In the genomic region with DNA sequence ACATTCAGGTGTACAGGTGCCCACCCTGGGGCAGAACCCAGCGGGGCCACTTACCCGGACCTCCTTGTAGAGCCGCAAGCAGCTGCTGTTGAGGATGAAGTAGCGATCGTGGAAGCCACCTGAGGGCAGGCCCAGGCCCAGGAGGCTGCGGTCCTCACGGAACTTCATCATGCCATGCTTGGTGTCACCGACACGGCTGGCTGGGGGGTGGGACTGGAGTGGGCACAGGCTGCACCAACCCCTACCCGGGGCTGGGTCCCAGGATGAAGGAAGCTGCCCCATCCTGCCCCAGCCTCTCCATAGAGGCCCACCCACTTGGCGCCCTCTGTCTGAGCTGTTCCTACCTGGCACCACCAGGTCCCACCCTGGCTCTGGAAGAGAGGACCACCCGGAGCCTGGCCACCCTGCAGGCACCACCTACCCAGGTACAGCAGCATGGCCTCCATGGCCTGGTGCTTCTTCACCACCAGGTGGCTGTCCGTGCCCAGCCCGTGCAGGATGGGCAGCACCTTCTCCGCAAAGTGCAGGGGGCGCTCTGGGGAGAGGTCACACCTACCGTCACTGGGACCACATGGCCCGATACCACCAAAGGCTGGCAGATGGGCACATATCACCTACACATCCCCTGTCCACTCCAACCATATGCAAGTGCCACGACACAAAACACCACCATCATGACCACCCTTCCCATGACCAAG, we compare ENCODE assay signal across 1 cellular context.
TF ChIP-seq lines count a peak whose summit lies in the region.

No MANE protein-coding gene starts in this region.

TF ChIP-seq in WTC11, 78 proteins besides CTCF, POLR2A, EP300 and RAD21:
- TF ChIP-seq ZNF671 (CRISPR knock-in tag; IDR thresholded peaks at IDR 0.05), result no peak
- TF ChIP-seq IRF2 (CRISPR knock-in tag; IDR thresholded peaks at IDR 0.05; ENCODE audit: borderline replicate concordance, low read depth), result no peak
- no peak for TF ChIP-seq ZNF396 (CRISPR knock-in tag; IDR thresholded peaks at IDR 0.05; ENCODE audit: borderline replicate concordance)
- TF ChIP-seq NR1H2 (CRISPR knock-in tag; IDR thresholded peaks at IDR 0.05), result no peak
- TF ChIP-seq HMGA2 (CRISPR knock-in tag; IDR thresholded peaks at IDR 0.05), result no peak
- no peak for TF ChIP-seq JAZF1 (CRISPR knock-in tag; IDR thresholded peaks at IDR 0.05)
- TF ChIP-seq ELF4 (CRISPR knock-in tag; IDR thresholded peaks at IDR 0.05; ENCODE audit: low read depth), result no peak
- no peak for TF ChIP-seq FOXK1 (CRISPR knock-in tag; IDR thresholded peaks at IDR 0.05)
- TF ChIP-seq MXD4 (CRISPR knock-in tag; IDR thresholded peaks at IDR 0.05; ENCODE audit: borderline replicate concordance), result no peak
- TF ChIP-seq FOXP1 (CRISPR knock-in tag; IDR thresholded peaks at IDR 0.05; ENCODE audit: borderline replicate concordance), result no peak
- TF ChIP-seq SOX15 (CRISPR knock-in tag; IDR thresholded peaks at IDR 0.05), result no peak
- TF ChIP-seq, protein P1, sequence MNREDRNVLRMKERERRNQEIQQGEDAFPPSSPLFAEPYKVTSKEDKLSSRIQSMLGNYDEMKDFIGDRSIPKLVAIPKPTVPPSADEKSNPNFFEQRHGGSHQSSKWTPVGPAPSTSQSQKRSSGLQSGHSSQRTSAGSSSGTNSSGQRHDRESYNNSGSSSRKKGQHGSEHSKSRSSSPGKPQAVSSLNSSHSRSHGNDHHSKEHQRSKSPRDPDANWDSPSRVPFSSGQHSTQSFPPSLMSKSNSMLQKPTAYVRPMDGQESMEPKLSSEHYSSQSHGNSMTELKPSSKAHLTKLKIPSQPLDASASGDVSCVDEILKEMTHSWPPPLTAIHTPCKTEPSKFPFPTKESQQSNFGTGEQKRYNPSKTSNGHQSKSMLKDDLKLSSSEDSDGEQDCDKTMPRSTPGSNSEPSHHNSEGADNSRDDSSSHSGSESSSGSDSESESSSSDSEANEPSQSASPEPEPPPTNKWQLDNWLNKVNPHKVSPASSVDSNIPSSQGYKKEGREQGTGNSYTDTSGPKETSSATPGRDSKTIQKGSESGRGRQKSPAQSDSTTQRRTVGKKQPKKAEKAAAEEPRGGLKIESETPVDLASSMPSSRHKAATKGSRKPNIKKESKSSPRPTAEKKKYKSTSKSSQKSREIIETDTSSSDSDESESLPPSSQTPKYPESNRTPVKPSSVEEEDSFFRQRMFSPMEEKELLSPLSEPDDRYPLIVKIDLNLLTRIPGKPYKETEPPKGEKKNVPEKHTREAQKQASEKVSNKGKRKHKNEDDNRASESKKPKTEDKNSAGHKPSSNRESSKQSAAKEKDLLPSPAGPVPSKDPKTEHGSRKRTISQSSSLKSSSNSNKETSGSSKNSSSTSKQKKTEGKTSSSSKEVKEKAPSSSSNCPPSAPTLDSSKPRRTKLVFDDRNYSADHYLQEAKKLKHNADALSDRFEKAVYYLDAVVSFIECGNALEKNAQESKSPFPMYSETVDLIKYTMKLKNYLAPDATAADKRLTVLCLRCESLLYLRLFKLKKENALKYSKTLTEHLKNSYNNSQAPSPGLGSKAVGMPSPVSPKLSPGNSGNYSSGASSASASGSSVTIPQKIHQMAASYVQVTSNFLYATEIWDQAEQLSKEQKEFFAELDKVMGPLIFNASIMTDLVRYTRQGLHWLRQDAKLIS (CRISPR knock-in tag; IDR thresholded peaks at IDR 0.05; ENCODE audit: borderline replicate concordance), result no peak
- TF ChIP-seq NFATC4 (CRISPR knock-in tag; IDR thresholded peaks at IDR 0.05), result no peak
- TF ChIP-seq ZNF263 (CRISPR knock-in tag; IDR thresholded peaks at IDR 0.05; ENCODE audit: low read depth), result no peak
- TF ChIP-seq RELA (CRISPR knock-in tag; IDR thresholded peaks at IDR 0.05; ENCODE audit: borderline replicate concordance), result no peak
- TF ChIP-seq, protein P2, sequence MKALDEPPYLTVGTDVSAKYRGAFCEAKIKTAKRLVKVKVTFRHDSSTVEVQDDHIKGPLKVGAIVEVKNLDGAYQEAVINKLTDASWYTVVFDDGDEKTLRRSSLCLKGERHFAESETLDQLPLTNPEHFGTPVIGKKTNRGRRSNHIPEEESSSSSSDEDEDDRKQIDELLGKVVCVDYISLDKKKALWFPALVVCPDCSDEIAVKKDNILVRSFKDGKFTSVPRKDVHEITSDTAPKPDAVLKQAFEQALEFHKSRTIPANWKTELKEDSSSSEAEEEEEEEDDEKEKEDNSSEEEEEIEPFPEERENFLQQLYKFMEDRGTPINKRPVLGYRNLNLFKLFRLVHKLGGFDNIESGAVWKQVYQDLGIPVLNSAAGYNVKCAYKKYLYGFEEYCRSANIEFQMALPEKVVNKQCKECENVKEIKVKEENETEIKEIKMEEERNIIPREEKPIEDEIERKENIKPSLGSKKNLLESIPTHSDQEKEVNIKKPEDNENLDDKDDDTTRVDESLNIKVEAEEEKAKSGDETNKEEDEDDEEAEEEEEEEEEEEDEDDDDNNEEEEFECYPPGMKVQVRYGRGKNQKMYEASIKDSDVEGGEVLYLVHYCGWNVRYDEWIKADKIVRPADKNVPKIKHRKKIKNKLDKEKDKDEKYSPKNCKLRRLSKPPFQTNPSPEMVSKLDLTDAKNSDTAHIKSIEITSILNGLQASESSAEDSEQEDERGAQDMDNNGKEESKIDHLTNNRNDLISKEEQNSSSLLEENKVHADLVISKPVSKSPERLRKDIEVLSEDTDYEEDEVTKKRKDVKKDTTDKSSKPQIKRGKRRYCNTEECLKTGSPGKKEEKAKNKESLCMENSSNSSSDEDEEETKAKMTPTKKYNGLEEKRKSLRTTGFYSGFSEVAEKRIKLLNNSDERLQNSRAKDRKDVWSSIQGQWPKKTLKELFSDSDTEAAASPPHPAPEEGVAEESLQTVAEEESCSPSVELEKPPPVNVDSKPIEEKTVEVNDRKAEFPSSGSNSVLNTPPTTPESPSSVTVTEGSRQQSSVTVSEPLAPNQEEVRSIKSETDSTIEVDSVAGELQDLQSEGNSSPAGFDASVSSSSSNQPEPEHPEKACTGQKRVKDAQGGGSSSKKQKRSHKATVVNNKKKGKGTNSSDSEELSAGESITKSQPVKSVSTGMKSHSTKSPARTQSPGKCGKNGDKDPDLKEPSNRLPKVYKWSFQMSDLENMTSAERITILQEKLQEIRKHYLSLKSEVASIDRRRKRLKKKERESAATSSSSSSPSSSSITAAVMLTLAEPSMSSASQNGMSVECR (CRISPR knock-in tag; IDR thresholded peaks at IDR 0.05; ENCODE audit: borderline replicate concordance), result no peak
